8 cellular contexts compared by ENCODE assay signal in the genomic region with DNA sequence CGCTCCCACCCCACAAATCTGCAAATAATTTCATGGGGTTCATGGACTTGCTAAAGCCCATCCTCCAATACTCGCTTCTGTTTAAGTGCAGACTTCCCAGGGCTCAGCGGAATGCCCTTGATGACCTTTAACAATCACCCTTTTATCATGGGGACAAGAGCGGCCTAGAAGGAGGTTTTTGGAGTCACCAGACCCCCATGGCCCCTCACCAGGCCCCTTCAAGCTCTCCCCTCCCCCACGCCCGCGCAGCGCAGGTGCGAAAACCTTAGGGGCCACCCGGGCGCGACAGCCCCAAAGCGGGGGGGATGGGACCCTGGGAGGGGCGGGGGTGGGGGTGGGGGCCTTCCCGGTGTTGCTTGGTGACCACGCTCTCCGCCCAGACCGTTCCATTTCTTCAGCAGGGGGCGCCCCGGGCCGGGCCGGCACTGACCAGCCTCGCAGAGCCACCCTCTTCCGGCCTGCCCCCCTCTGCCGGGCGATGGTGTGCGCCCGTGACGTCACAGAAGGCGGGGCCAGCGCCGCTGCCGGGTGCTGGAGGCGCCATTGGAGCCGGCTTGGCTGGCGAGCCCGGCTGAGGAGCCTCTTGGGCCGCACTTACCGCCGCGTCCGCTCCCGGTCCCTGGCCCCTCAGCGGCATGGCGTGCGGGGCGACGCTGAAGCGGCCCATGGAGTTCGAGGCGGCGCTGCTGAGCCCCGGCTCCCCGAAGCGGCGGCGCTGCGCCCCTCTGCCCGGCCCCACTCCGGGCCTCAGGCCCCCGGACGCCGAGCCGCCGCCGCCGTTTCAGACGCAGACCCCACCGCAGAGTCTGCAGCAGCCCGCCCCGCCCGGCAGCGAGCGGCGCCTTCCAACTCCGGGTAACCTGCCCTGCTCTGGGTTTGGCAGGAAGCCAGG. TPM values are rescaled to one million over a fixed set of nuclear protein-coding genes. Genes with fewer than 3 reads are reported as not detected.
DNase-seq lines count a peak whose midpoint lies in the region; ATAC-seq, FAIRE-seq and TF ChIP-seq lines count a peak whose summit lies in the region.

A gene with protein sequence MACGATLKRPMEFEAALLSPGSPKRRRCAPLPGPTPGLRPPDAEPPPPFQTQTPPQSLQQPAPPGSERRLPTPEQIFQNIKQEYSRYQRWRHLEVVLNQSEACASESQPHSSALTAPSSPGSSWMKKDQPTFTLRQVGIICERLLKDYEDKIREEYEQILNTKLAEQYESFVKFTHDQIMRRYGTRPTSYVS (plus strand): TSS at position 531 of the 892 bp plus-strand sequence. CDS start 105 bp downstream, at position 636.

- peaks cover 9 to 27% of the 10 kb centered on the region in 2 donors for H3K36me3 Mint-ChIP-seq in CD14-positive monocyte

- peaks cover 31% of the 10 kb centered on the region for H4K20me1 ChIP-seq in HepG2 (ENCODE audit: insufficient read depth, low read length)

- H3K27me3 ChIP-seq in HepG2 (ENCODE audit: control insufficient read depth in 1 of 2, insufficient read depth in 2 of 2, low read length in 2 of 2): no peaks in the 10 kb centered on the region; a peak in 1 of 5 replicates

- POLR2A ChIA-PET in HepG2 (lab: Yijun Ruan, JAX): interaction anchor here (0.8 to 1.5 kb wide), 7 partner anchors 9 to 168 kb away, joined by 3 to 4 read pairs (median 4); partner anchors contain the start of genes NDUFS5 and RRAGC

- 0% methylated on average over 10 of the region's 76 CpGs for WGBS in HepG2 (ENCODE audit: low lambda C conversion rate)

- TF ChIP-seq RAD21 in HepG2 (CRISPR knock-in tag; IDR thresholded peaks at IDR 0.05): peak; percentile 80

- CTCF ChIA-PET in HepG2 (lab: Yijun Ruan, JAX; ENCODE audit: low intra/inter-chr PET ratio, low total read pairs): no interaction called here

- H3K4me3 Mint-ChIP-seq in CD14-positive monocyte: peak within 1 kb of the TSS; percentile 82 to 93

- H3K27ac ChIP-seq in HepG2 (ENCODE audit: extremely low read length, insufficient read depth, low read length): peak within 1 kb of the TSS; percentile 85

- DNase-seq in CD14-positive monocyte (ENCODE audit: low spot score) (peak; percentile 98), NCI-H748 treated with DMSO at 0.1 percent for 48 hours (lab: John Stamatoyannopoulos, UW) (peak; percentile 86), dermis blood vessel endothelial cell (peak; percentile 98), HepG2 (ENCODE audit: low spot score) (peak; percentile 88)
- peak; percentile 99 for DNase-seq in activated CD4-positive, alpha-beta T cell treated with anti-CD3 and anti-CD28 coated beads, Interleukin-2, amount 50 U/mL, for 48 hours
- peak; percentile 98 to 99 for DNase-seq in stimulated activated CD4-positive, alpha-beta T cell treated with anti-CD3 and anti-CD28 coated beads, Interleukin-2, amount 100 ng/mL, for 48 hours

- H3K79me2 ChIP-seq in HepG2 (ENCODE audit: insufficient read depth, low read length): peaks cover 49% of the 10 kb centered on the region

- TF ChIP-seq EP300 in HepG2 (IDR thresholded peaks at IDR 0.05; ENCODE audit: low read depth in 2 of 2, low read length in 2 of 2): peak in 1 of 2 experiments; percentile 27; a peak in 1 of 4 replicates
- no peak; the same call in 1 of the 2 replicates for TF ChIP-seq EP300 in HepG2 (CRISPR knock-in tag; IDR thresholded peaks at IDR 0.05; ENCODE audit: borderline replicate concordance)

- FAIRE-seq in HepG2 (lab: Jason Lieb, UNC): no peak

- peak; percentile 96 for ATAC-seq in GM19397 (IDR thresholded peaks at IDR 0.05; ENCODE audit: unreplicated experiment)
- ATAC-seq in HG03565 (IDR thresholded peaks at IDR 0.05; ENCODE audit: unreplicated experiment): peak; percentile 93
- peak; percentile 87 for ATAC-seq in HepG2

- H3K4me1 Mint-ChIP-seq in CD14-positive monocyte: peaks cover 25% of the 10 kb centered on the region

- BruUV-seq in HepG2 (replicated peaks; lab: Mats Ljungman, UMichigan): no TSS peak

- H3K9ac ChIP-seq in HepG2 (ENCODE audit: insufficient read depth, low read depth, low read length): peak within 1 kb of the TSS; percentile 95

- no peaks in the 10 kb centered on the region for H3K9me3 Mint-ChIP-seq in CD14-positive monocyte

- H3K9me3 ChIP-seq in HepG2 (ENCODE audit: low read length): no peaks in the 10 kb centered on the region

- in situ Hi-C loops in HepG2 (cut with HindIII; ENCODE audit: extremely low pct_ligation_motif_present, low pct_unique_long_range_greater_than_20kb): no loop called here

- H3K36me3 ChIP-seq in HepG2 (replicated peaks in 1 of 2; ENCODE audit: control insufficient read depth in 1 of 2, insufficient read depth in 2 of 2, low read length in 2 of 2): peaks cover 0 to 19% of the 10 kb centered on the region in 2 experiments; a peak in 2 of 5 replicates

- no peak within 1 kb of the TSS for H2AFZ ChIP-seq in HepG2 (ENCODE audit: low read length)

- H3K27ac Mint-ChIP-seq in CD14-positive monocyte: peak within 1 kb of the TSS; percentile 74 to 90 (median 88)

- peak; percentile 11 for TF ChIP-seq CTCF in CD14-positive monocyte (IDR thresholded peaks at IDR 0.05)
- 0 out of 2 replicates have a peak, but pooled peaks have one; percentile 10 for TF ChIP-seq CTCF in HepG2 (CRISPR knock-in tag; IDR thresholded peaks at IDR 0.05)

- no peaks in the 10 kb centered on the region for H3K27me3 Mint-ChIP-seq in CD14-positive monocyte (ENCODE audit: low read depth in 3 of 3)

- H3K4me3 ChIP-seq in HepG2 (replicated peaks in 1 of 3; ENCODE audit: insufficient read depth in 1 of 3, low read depth in 2 of 3, low read length in 3 of 3): peak within 1 kb of the TSS; percentile 83 to 96 (median 92)

- TF ChIP-seq POLR2A in HepG2 (IDR thresholded peaks at IDR 0.05; ENCODE audit: insufficient read depth in 1 of 2, low read depth in 2 of 2, low read length in 2 of 2): peak; percentile 92 to 93

- H3K4me1 ChIP-seq in HepG2 (ENCODE audit: insufficient read depth, low read length): peaks cover 75% of the 10 kb centered on the region

- intact Hi-C loops in CD14-positive monocyte (cut with micrococcal nuclease): loop anchor here in 1 of 2 donors (2.0 kb wide), 1 partner anchor 132 kb away; the partner anchor contains the start of gene RRAGC
- intact Hi-C loops in HepG2 (cut with micrococcal nuclease; ENCODE audit: unreplicated experiment): loop anchor here (5.0 kb wide), 2 partner anchors 36 to 119 kb away; partner anchors contain the start of genes MYCBP and NDUFS5

- peak within 1 kb of the TSS; percentile 78 for H3K4me2 ChIP-seq in HepG2 (ENCODE audit: low read depth, low read length)

TF ChIP-seq in HepG2, 621 proteins besides CTCF, POLR2A, EP300 and RAD21 (continues in another document):
- peak; percentile 44; the same call in 1 of the 2 replicates for TF ChIP-seq ARID5B (CRISPR knock-in tag; IDR thresholded peaks at IDR 0.05)

RNA-seq across cellular contexts. Expression of the gene that starts here (rescaled TPM):
- polyA plus RNA-seq in CD14-positive monocyte (10 to 100 TPM; 60.8 to 61.0 TPM), HepG2 (2011; rRNA removed) (96.9 and 157 TPM in 2 replicates)
- total RNA-seq in dermis blood vessel endothelial cell (40.3 and 52.0 TPM in 2 replicates), HepG2 (2016; rRNA removed; fragmentation: Illumina TruSeq; extraction: Trizol) (123 and 154 TPM in 2 replicates)
- 24.4 and 26.4 TPM in 2 replicates for total RNA-seq in HepG2 (2016; cell fraction: cytosol; rRNA removed; fragmentation: Illumina TruSeq; extraction: Trizol; ENCODE audit: low read depth)
- 126 and 150 TPM in 2 replicates for total RNA-seq in HepG2 (2016; cell fraction: insoluble cytoplasmic fraction; rRNA removed; fragmentation: Illumina TruSeq; extraction: Trizol)
- total RNA-seq in HepG2 (2016; cell fraction: membrane; rRNA removed; fragmentation: Illumina TruSeq; extraction: Trizol): 114 and 115 TPM in 2 replicates
- 46.8 and 56.0 TPM in 2 replicates for total RNA-seq in HepG2 (2016; cell fraction: nucleus; rRNA removed; fragmentation: Illumina TruSeq; extraction: Trizol)
- polyA plus RNA-seq in HepG2 (2011; cell fraction: cytosol; rRNA removed): 64.0 and 81.1 TPM in 2 replicates
- 22.4 and 29.1 TPM in 2 replicates for polyA plus RNA-seq in HepG2 (2011; cell fraction: nucleus; rRNA removed)
- polyA plus RNA-seq in HepG2 (2012): 67.2 and 119 TPM in 2 replicates
- polyA plus RNA-seq in HepG2 (2016; cell fraction: cytosol; fragmentation: Illumina TruSeq; extraction: Trizol; ENCODE audit: low read depth): 23.9 and 25.7 TPM in 2 replicates
- polyA plus RNA-seq in HepG2 (2016; cell fraction: insoluble cytoplasmic fraction; fragmentation: Illumina TruSeq; extraction: Trizol; ENCODE audit: low read depth): 197 and 205 TPM in 2 replicates
- polyA plus RNA-seq in HepG2 (2016; cell fraction: membrane; fragmentation: Illumina TruSeq; extraction: Trizol; ENCODE audit: low read depth): 80.1 and 84.0 TPM in 2 replicates
- 102 and 107 TPM in 2 replicates for polyA plus RNA-seq in HepG2 (2016; cell fraction: nucleus; fragmentation: Illumina TruSeq; extraction: Trizol; ENCODE audit: insufficient read depth, low read depth)
- polyA minus RNA-seq in HepG2 (2011; rRNA and poly(A)+ RNA removed; ENCODE audit: low replicate concordance): 35.3 and 43.0 TPM in 2 replicates
- 63.2 and 68.3 TPM in 2 replicates for polyA minus RNA-seq in HepG2 (2011; cell fraction: cytosol; rRNA and poly(A)+ RNA removed)
- polyA minus RNA-seq in HepG2 (2011; cell fraction: nucleus; rRNA and poly(A)+ RNA removed): 32.2 and 33.9 TPM in 2 replicates

Comparison
In these comparisons a context has a peak if more than half of its experiments do, and no peak if none do; other contexts are left out.
1. Peak in every context shown above with its lines: DNase-seq, ATAC-seq, H3K4me3 ChIP-seq and H3K27ac ChIP-seq.